1 cellular context compared by ENCODE assay signal in genomic region chr5:98454407-98454806, GRCh38.
TF ChIP-seq lines count a peak whose summit lies in the region.

No MANE protein-coding gene starts in this region.

TF ChIP-seq in IMR-90, 13 proteins besides CTCF, POLR2A, EP300 and RAD21:
- TF ChIP-seq CEBPB (IDR thresholded peaks at IDR 0.05; ENCODE audit: low read depth, low read length): peak; percentile 81
- no peak for TF ChIP-seq ELK1 (IDR thresholded peaks at IDR 0.05; ENCODE audit: borderline replicate concordance, low read depth, low read length)
